28 cellular contexts compared by ENCODE assay signal in genomic region chr3:143628971-143629370, GRCh38.
"Had no signal": no experiment of that assay in that cellular context is flagged by ENCODE, and none has a peak within 500 bp of the region (broad histone marks: within the 10 kb centered on the region; RNA-seq: fewer than 3 reads in every experiment).

No MANE protein-coding gene starts in this region.

- ATAC-seq: activated CD8-positive, alpha-beta T cell treated with anti-CD3 and anti-CD28 coated beads for 36 hours; activated T-cell treated with anti-CD3 and anti-CD28 coated beads, Interleukin-2, amount 50 U/mL, for 4 hours; activated T-helper 17 cell treated with anti-CD3 and anti-CD28 coated beads, Interleukin-2, amount 50 U/mL, for 72 hours; effector memory CD8-positive, alpha-beta T cell; left colon; naive thymus-derived CD4-positive, alpha-beta T cell; pancreas; stimulated activated memory B cell treated with anti-CD40 and anti-IgM and Interleukin-4, amounts not matched to agents 10 μg/mL and 1 μg/mL and 100 μg/mL, for 72 hours; stimulated activated naive CD8-positive, alpha-beta T cell treated with anti-CD3 and anti-CD28 coated beads, Interleukin-15, amount 100 ng/mL, for 72 hours; WTC11 had no signal

- DNase-seq: activated CD4-positive, alpha-beta T cell treated with anti-CD3 and anti-CD28 coated beads, Interleukin-2, amount 50 U/mL, for 1 hour; activated CD8-positive, alpha-beta T cell treated with anti-CD3 and anti-CD28 coated beads for 36 hours; activated gamma-delta T cell treated with Interleukin-2 at 50 U/mL for 16 hours; activated naive CD4-positive, alpha-beta T cell treated with anti-CD3 and anti-CD28 coated beads, Interleukin-2, amount 50 U/mL, for 16 hours; activated T-cell treated with anti-CD3 and anti-CD28 coated beads, Interleukin-2, amount 50 U/mL, for 4 hours; cortex of kidney; effector memory CD8-positive, alpha-beta T cell; erythroblast; islet precursor cell; left colon; mammary epithelial cell; midbrain; naive thymus-derived CD4-positive, alpha-beta T cell; pancreas; retina; sigmoid colon; stimulated activated CD4-positive, alpha-beta T cell treated with anti-CD3 and anti-CD28 coated beads, Interleukin-1b, Interleukin-23, amount 100 ng/mL, for 48 hours; stimulated activated CD4-positive, alpha-beta T cell treated with anti-CD3 and anti-CD28 coated beads, Interleukin-4, amount 100 ng/mL, for 4 hours; stimulated activated CD8-positive, alpha-beta memory T cell treated with anti-CD3 and anti-CD28 coated beads, Interleukin-4, amount 100 ng/mL, for 48 hours; stimulated activated naive CD8-positive, alpha-beta T cell treated with anti-CD3 and anti-CD28 coated beads, Interleukin-15, amount 100 ng/mL, for 72 hours; substantia nigra; T-helper 2 cell; uterus had no signal

- H3K4me3 ChIP-seq: pancreas, prostate gland, sigmoid colon, smooth muscle cell, uterus had no signal
